ENCODE assay signal across 26 cellular contexts in the genomic region with DNA sequence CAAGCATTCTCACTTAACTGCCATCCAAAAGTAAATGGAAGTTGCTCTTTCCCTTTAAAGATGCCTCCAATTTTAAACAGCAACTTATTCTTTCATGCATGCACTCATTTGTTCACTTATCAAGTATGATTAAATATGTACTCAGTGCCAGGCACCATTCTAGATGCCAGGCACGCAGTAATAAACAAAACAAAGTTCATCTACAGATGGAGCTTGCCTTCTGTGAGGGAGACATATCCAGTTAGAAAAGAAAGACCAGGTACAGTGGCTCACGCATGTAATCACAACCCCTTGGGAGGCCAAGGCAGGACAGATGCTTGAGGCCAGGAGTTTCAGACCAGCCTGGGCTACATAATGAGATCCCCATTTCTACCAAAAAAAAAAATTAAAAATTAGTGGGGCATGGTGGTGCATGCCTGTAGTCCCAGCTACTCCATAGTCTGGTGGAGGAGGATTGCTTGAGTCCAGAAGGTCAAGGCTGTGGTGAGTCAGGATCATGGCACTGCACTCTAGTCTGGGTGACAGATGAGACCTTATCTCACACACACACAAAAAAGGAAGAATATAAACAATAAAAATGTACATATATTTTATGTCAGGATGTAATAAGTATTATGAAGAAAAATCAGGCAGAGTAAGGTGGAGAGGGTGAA. TPM values are rescaled to one million over a fixed set of nuclear protein-coding genes. Genes with fewer than 3 reads are reported as not detected.
DNase-seq lines count a peak whose midpoint lies in the region; ATAC-seq, FAIRE-seq and TF ChIP-seq lines count a peak whose summit lies in the region.
"Had no signal": no experiment of that assay in that cellular context is flagged by ENCODE, and none has a peak within 500 bp of the region (broad histone marks: within the 10 kb centered on the region; RNA-seq: fewer than 3 reads in every experiment).

No MANE protein-coding gene starts in this region.

- no peak for FAIRE-seq in H54 (lab: Jason Lieb, UNC)
- FAIRE-seq: A549, D721Med, GM12878, GM19239, H1 had no signal

- TF ChIP-seq CTCF in adrenal gland (IDR thresholded peaks at IDR 0.05): no peak

- no peaks in the 10 kb centered on the region for H3K4me1 ChIP-seq in adrenal gland (replicated peaks in 1 of 2)
- H3K4me1 ChIP-seq: A549, BE2C had no signal

- TF ChIP-seq POLR2A in adrenal gland (IDR thresholded peaks at IDR 0.05) (no peak), H54 (IDR thresholded peaks at IDR 0.05; ENCODE audit: low read depth, low read length) (no peak)

- 55 to 68% (median 62%) methylated on average over 2 of the region's 2 CpGs for WGBS in adrenal gland, 4 donors

- no peaks in the 10 kb centered on the region for H3K36me3 ChIP-seq in adrenal gland (replicated peaks in 1 of 2)
- H3K36me3 ChIP-seq: BE2C; BLaER1 treated with 17β-estradiol and CSF1 and Interleukin-3, amounts not matched to agents 10 nM and 100 nM; HAP-1 had no signal

- intact Hi-C loops in Right ventricle myocardium superior (cut with DNase I): no loop called here
- intact Hi-C loops in cardiac septum (cut with DNase I): no loop called here
- intact Hi-C loops in adrenal gland (cut with DNase I): no loop called here
- intact Hi-C loops in left ventricle myocardium superior (cut with micrococcal nuclease): no loop called here

- no peak overlapping the region for H3K4me3 ChIP-seq in adrenal gland
- H3K4me3 ChIP-seq: A549; BLaER1 treated with 17β-estradiol and CSF1 and Interleukin-3, amounts not matched to agents 10 nM and 100 nM; GM12878; GM23248; HAP-1 had no signal

- H3K27me3 ChIP-seq in adrenal gland: no peaks in the 10 kb centered on the region
- H3K27me3 ChIP-seq: BE2C; BLaER1 treated with 17β-estradiol and CSF1 and Interleukin-3, amounts not matched to agents 10 nM and 100 nM had no signal

- H3K9me3 ChIP-seq in adrenal gland (replicated peaks in 1 of 3): no peaks in the 10 kb centered on the region
- H3K9me3 ChIP-seq: A549, BE2C, HAP-1 had no signal

- H3K27ac ChIP-seq in adrenal gland: no peak overlapping the region
- H3K27ac ChIP-seq: A549; BLaER1 treated with 17β-estradiol and CSF1 and Interleukin-3, amounts not matched to agents 10 nM and 100 nM; GM23248 had no signal

- ATAC-seq in Right ventricle myocardium superior (ENCODE audit: poor library complexity) (peak; percentile 85), left ventricle myocardium superior (peak; percentile 89)
- ATAC-seq: A549, GM12878 had no signal

- DNase-seq in Right ventricle myocardium superior (no peak), cardiac septum (ENCODE audit: low spot score) (no peak), adrenal gland (peak in 4 of 7 donors; percentile 27 to 35 (median 30)), left ventricle myocardium superior (no peak), H54 (ENCODE audit: insufficient read length, low spot score) (no peak)
- DNase-seq in stimulated activated CD4-positive, alpha-beta T cell treated with anti-CD3 and anti-CD28 coated beads, Interleukin-2, amount 100 ng/mL, for 24 hours: no peak
- DNase-seq: 8988T; ACHN; AML-193; BE2C; CD4-positive, alpha-beta T cell; CD8-positive, alpha-beta memory T cell; DMS 273 treated with DMSO at 0.1 percent for 48 hours; DMS79; EL; GDM1; GM23248; HFFc6 had no signal

RNA-seq across cellular contexts. Expression of a gene that starts 19.2 kb away (rescaled TPM):
- total RNA-seq in Right ventricle myocardium superior (136 TPM), cardiac septum (162 TPM), adrenal gland (10 to 100 TPM in 1 of 8 donors, 1 to 10 TPM in 6, under 1 TPM in 1; 0.88 to 10.2 (median 1.7) TPM), left ventricle myocardium superior (139 TPM)
- under 1 TPM; 0.34 to 0.48 (median 0.40) TPM for polyA plus RNA-seq in adrenal gland
- total RNA-seq: GM23248 had no signal
- polyA plus RNA-seq: A549, CD14-positive monocyte, GM23248 had no signal

Comparison
In these comparisons a context has a peak if more than half of its experiments do, and no peak if none do; other contexts are left out.
1. DNase-seq: peak in adrenal gland (4 of 7); none in Right ventricle myocardium superior (single experiment), cardiac septum (single experiment), left ventricle myocardium superior (single experiment), stimulated activated CD4-positive, alpha-beta T cell treated with anti-CD3 and anti-CD28 coated beads, Interleukin-2, amount 100 ng/mL, for 24 hours (0 of 2) and H54 (single experiment).
2. RNA of a gene that starts 19.2 kb away (total RNA-seq): 162 TPM in cardiac septum (single experiment), 139 TPM in left ventricle myocardium superior (single experiment) and 136 TPM in Right ventricle myocardium superior (single experiment); 0.88 to 10.2 TPM in adrenal gland; every median in the first group is over 10 times any median in the second.